ENCODE assay signal across 1 cellular context in the genomic region with DNA sequence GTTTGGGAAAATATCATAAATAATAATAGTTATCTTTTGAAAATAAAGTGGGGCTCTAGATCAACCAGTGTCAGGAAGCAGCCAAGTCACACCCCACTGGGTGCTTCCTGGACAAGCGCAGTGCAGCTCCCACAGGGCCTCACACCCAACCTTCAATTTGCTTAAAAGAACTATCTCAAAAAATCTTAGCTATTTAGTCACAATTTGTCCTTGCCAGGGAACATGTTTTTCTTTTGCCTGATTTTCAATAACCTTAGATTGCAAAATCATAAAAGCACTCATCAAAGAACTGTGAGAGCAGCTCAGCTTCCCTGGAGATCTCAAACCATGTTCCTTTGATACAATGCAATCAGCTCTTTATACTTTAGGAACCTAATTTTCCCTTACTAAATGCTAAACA.
TF ChIP-seq lines count a peak whose summit lies in the region.

No MANE protein-coding gene starts in this region.

TF ChIP-seq in GM12878, 131 proteins besides CTCF, POLR2A, EP300 and RAD21 (continued from another document):
- TF ChIP-seq, protein P1, sequence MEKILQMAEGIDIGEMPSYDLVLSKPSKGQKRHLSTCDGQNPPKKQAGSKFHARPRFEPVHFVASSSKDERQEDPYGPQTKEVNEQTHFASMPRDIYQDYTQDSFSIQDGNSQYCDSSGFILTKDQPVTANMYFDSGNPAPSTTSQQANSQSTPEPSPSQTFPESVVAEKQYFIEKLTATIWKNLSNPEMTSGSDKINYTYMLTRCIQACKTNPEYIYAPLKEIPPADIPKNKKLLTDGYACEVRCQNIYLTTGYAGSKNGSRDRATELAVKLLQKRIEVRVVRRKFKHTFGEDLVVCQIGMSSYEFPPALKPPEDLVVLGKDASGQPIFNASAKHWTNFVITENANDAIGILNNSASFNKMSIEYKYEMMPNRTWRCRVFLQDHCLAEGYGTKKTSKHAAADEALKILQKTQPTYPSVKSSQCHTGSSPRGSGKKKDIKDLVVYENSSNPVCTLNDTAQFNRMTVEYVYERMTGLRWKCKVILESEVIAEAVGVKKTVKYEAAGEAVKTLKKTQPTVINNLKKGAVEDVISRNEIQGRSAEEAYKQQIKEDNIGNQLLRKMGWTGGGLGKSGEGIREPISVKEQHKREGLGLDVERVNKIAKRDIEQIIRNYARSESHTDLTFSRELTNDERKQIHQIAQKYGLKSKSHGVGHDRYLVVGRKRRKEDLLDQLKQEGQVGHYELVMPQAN (conservative IDR thresholded peaks at IDR 0.05): no peak
- no peak for TF ChIP-seq EED (IDR thresholded peaks at IDR 0.05; ENCODE audit: low read depth)
TF ChIP-seq in GM12878: peak in this region for 1.
